In genomic region chrX:9907645-9908387, GRCh38 we compare ENCODE assay signal across 17 cellular contexts. TPM values are rescaled to one million over a fixed set of nuclear protein-coding genes. Genes with fewer than 3 reads are reported as not detected.
DNase-seq lines count a peak whose midpoint lies in the region; ATAC-seq, FAIRE-seq and TF ChIP-seq lines count a peak whose summit lies in the region.
"Had no signal": no experiment of that assay in that cellular context is flagged by ENCODE, and none has a peak within 500 bp of the region (broad histone marks: within the 10 kb centered on the region; RNA-seq: fewer than 3 reads in every experiment).

No MANE protein-coding gene starts in this region.

- peak; percentile 47 for DNase-seq in NCI-H2171 treated with DMSO at 0.1 percent for 48 hours (lab: John Stamatoyannopoulos, UW)
- no peak for DNase-seq in NCI-H2171 (lab: John Stamatoyannopoulos, UW)
- DNase-seq in fibroblast of mammary gland (ENCODE audit: low read depth) = peak; percentile 81
- DNase-seq in urothelium cell line (ENCODE audit: low spot score) = peak; percentile 20
- DNase-seq in cardiac septum (ENCODE audit: low spot score) = no peak
- DNase-seq: 8988T; activated T-cell treated with anti-CD3 and anti-CD28 coated beads for 4 hours; naive thymus-derived CD4-positive, alpha-beta T cell; NCI-H510A treated with DMSO at 0.1 percent for 48 hours; SHP77 treated with DMSO at 0.1 percent for 48 hours had no signal

- FAIRE-seq in urothelium cell line (lab: Jason Lieb, UNC) = no peak
- FAIRE-seq: H54 had no signal

- intact Hi-C loops in cardiac septum (cut with DNase I) = no loop called here

- H3K27ac ChIP-seq in VCaP = peak overlapping the region; percentile 59
- H3K27ac ChIP-seq: ascending aorta had no signal

- ATAC-seq in GM18867 (IDR thresholded peaks at IDR 0.05; ENCODE audit: unreplicated experiment) (no peak), HG03045 (IDR thresholded peaks at IDR 0.05; ENCODE audit: unreplicated experiment) (no peak)
- ATAC-seq: naive thymus-derived CD4-positive, alpha-beta T cell had no signal

- TF ChIP-seq CTCF in VCaP (conservative IDR thresholded peaks at IDR 0.05) = no peak
- TF ChIP-seq CTCF in fibroblast of mammary gland (conservative IDR thresholded peaks at IDR 0.05; ENCODE audit: control insufficient read depth, insufficient read depth, low read depth, low read length) = no peak

- no peak overlapping the region for H3K4me3 ChIP-seq in fibroblast of mammary gland (ENCODE audit: control insufficient read depth, low read depth, low read length)
- H3K4me3 ChIP-seq: ascending aorta had no signal

RNA-seq across cellular contexts. Expression of gene CLDN34, which starts 59.3 kb away (rescaled TPM):
- not detected for total RNA-seq in cardiac septum
- total RNA-seq: ascending aorta; naive thymus-derived CD4-positive, alpha-beta T cell; skeletal muscle tissue; temporal lobe had no signal

Comparison
In these comparisons a context has a peak if more than half of its experiments do, and no peak if none do; other contexts are left out.
1. DNase-seq: peak in NCI-H2171 treated with DMSO at 0.1 percent for 48 hours (single experiment), fibroblast of mammary gland (single experiment) and urothelium cell line (single experiment); none in NCI-H2171 (single experiment) and cardiac septum (single experiment).